In the genomic region with DNA sequence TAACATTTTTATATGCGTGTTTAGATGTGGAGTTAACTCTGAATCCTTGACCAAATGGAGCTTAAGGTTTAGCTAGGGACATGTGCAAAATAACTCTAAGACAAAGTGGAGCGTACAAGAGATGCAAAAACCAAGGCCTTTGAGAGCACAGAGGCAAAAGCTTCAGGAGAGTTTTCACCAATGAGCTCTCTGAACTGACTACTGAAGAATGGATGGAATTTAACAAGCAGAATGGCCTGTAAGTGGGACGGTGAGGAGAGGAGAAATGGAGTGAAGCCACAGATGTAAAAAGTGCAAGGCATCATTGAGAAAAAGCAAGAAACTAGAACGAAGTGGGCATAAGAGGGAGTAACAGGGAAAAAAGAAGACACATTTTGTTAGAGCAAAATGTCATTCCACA, we compare ENCODE assay signal across 28 cellular contexts.
"Had no signal": no experiment of that assay in that cellular context is flagged by ENCODE, and none has a peak within 500 bp of the region (broad histone marks: within the 10 kb centered on the region; RNA-seq: fewer than 3 reads in every experiment).

No MANE protein-coding gene starts in this region.

- H2AFZ ChIP-seq: parathyroid adenoma had no signal

- H3K9me3 ChIP-seq: ovary, psoas muscle, right lobe of liver, sigmoid colon, stomach, thoracic aorta, thyroid gland, transverse colon, upper lobe of right lung, uterus had no signal

- H3K79me2 ChIP-seq: parathyroid adenoma had no signal

- H3K4me1 ChIP-seq: parathyroid adenoma, psoas muscle, right lobe of liver, sigmoid colon, stomach, thyroid gland, transverse colon, upper lobe of right lung, uterus had no signal

- H3K27ac ChIP-seq: ovary, parathyroid adenoma, psoas muscle, right lobe of liver, sigmoid colon, stomach, thoracic aorta, thyroid gland, transverse colon, upper lobe of right lung, uterus had no signal

- H3K4me3 ChIP-seq: ovary, psoas muscle, right lobe of liver, sigmoid colon, stomach, thoracic aorta, thyroid gland, transverse colon, upper lobe of right lung, uterus had no signal

- H3K9me3 Mint-ChIP-seq: nephron progenitor cell; neural crest cell; stimulated activated naive B cell treated with anti-CD40 and anti-IgM and Interleukin-4, amounts not matched to agents 10 μg/mL and 1 μg/mL and 100 μg/mL, for 72 hours; type B pancreatic cell had no signal

- H3K27ac Mint-ChIP-seq: naive thymus-derived CD8-positive, alpha-beta T cell; natural killer cell treated with Interleukin-12 subunit alpha and Interleukin-12 subunit beta and Interleukin-15 and Interleukin-18, amount 100 ng/mL, for 72 hours; nephron progenitor cell; progenitor cell of endocrine pancreas; stimulated activated effector memory CD8-positive, alpha-beta T cell treated with anti-CD3 and anti-CD28 coated beads, Interleukin-12 subunit alpha, Interleukin-12 subunit beta, amount 100 ng/mL, for 72 hours; stimulated activated naive B cell treated with anti-CD40 and anti-IgM and Interleukin-4, amounts not matched to agents 10 μg/mL and 1 μg/mL and 100 μg/mL, for 72 hours; stimulated activated naive CD8-positive, alpha-beta T cell treated with anti-CD3 and anti-CD28 coated beads, Interleukin-15, Interleukin-2, amounts not matched to agents 100 ng/mL and 50 ng/mL, for 24 hours; type B pancreatic cell had no signal

- H3K36me3 ChIP-seq: ovary, right lobe of liver, sigmoid colon, stomach, thoracic aorta, thyroid gland, transverse colon, upper lobe of right lung, uterus had no signal

- H3K36me3 Mint-ChIP-seq: naive thymus-derived CD8-positive, alpha-beta T cell; natural killer cell treated with Interleukin-12 subunit alpha and Interleukin-12 subunit beta and Interleukin-15 and Interleukin-18, amount 100 ng/mL, for 72 hours; stimulated activated effector memory CD8-positive, alpha-beta T cell treated with anti-CD3 and anti-CD28 coated beads, Interleukin-12 subunit alpha, Interleukin-12 subunit beta, amount 100 ng/mL, for 72 hours; stimulated activated naive B cell treated with anti-CD40 and anti-IgM and Interleukin-4, amounts not matched to agents 10 μg/mL and 1 μg/mL and 100 μg/mL, for 72 hours; type B pancreatic cell had no signal

- H3K4me3 Mint-ChIP-seq: naive thymus-derived CD8-positive, alpha-beta T cell; natural killer cell treated with Interleukin-12 subunit alpha and Interleukin-12 subunit beta and Interleukin-15 and Interleukin-18, amount 100 ng/mL, for 72 hours; nephron progenitor cell; neural crest cell; stimulated activated effector memory CD8-positive, alpha-beta T cell treated with anti-CD3 and anti-CD28 coated beads, Interleukin-12 subunit alpha, Interleukin-12 subunit beta, amount 100 ng/mL, for 72 hours; stimulated activated naive B cell treated with anti-CD40 and anti-IgM and Interleukin-4, amounts not matched to agents 10 μg/mL and 1 μg/mL and 100 μg/mL, for 72 hours; stimulated activated naive CD8-positive, alpha-beta T cell treated with anti-CD3 and anti-CD28 coated beads, Interleukin-15, Interleukin-2, amounts not matched to agents 100 ng/mL and 50 ng/mL, for 24 hours; type B pancreatic cell had no signal

- DNase-seq: naive thymus-derived CD8-positive, alpha-beta T cell; nephron progenitor cell; occipital lobe; ovary; psoas muscle; right cardiac atrium; right lobe of liver; sigmoid colon; small intestine; stimulated activated CD4-positive, alpha-beta T cell treated with anti-CD3 and anti-CD28 coated beads, Interleukin-15, amount 100 ng/mL, for 24 hours; stimulated activated CD4-positive, alpha-beta T cell treated with anti-CD3 and anti-CD28 coated beads, Interleukin-2, amount 100 ng/mL, for 24 hours; stimulated activated CD4-positive, alpha-beta T cell treated with anti-CD3 and anti-CD28 coated beads, Interleukin-2, amount 100 ng/mL, for 48 hours; stimulated activated CD4-positive, alpha-beta T cell treated with anti-CD3 and anti-CD28 coated beads, Interleukin-4, amount 100 ng/mL, for 24 hours; stimulated activated naive B cell treated with anti-CD40 and anti-IgM and Interleukin-4, amounts not matched to agents 10 μg/mL and 1 μg/mL and 100 μg/mL, for 72 hours; stimulated activated naive CD4-positive, alpha-beta T cell treated with Interleukin-2 at 50 U/mL for 16 hours; stomach; thyroid gland; transverse colon; upper lobe of right lung; uterus had no signal

- H3K27me3 ChIP-seq: ovary, right lobe of liver, sigmoid colon, stomach, thyroid gland, transverse colon, upper lobe of right lung, uterus had no signal

- H3K4me1 Mint-ChIP-seq: naive thymus-derived CD8-positive, alpha-beta T cell; neural crest cell; stimulated activated effector memory CD8-positive, alpha-beta T cell treated with anti-CD3 and anti-CD28 coated beads, Interleukin-12 subunit alpha, Interleukin-12 subunit beta, amount 100 ng/mL, for 72 hours; stimulated activated naive B cell treated with anti-CD40 and anti-IgM and Interleukin-4, amounts not matched to agents 10 μg/mL and 1 μg/mL and 100 μg/mL, for 72 hours had no signal

- H3K9ac ChIP-seq: parathyroid adenoma had no signal

- FAIRE-seq: small intestine had no signal

- H3K27me3 Mint-ChIP-seq: naive thymus-derived CD8-positive, alpha-beta T cell; natural killer cell treated with Interleukin-12 subunit alpha and Interleukin-12 subunit beta and Interleukin-15 and Interleukin-18, amount 100 ng/mL, for 72 hours; stimulated activated naive B cell treated with anti-CD40 and anti-IgM and Interleukin-4, amounts not matched to agents 10 μg/mL and 1 μg/mL and 100 μg/mL, for 72 hours; stimulated activated naive CD8-positive, alpha-beta T cell treated with anti-CD3 and anti-CD28 coated beads, Interleukin-15, Interleukin-2, amounts not matched to agents 100 ng/mL and 50 ng/mL, for 24 hours had no signal

- ATAC-seq: naive thymus-derived CD8-positive, alpha-beta T cell; natural killer cell treated with Interleukin-12 subunit alpha and Interleukin-12 subunit beta and Interleukin-15 and Interleukin-18, amount 100 ng/mL, for 72 hours; psoas muscle; right cardiac atrium; right lobe of liver; stimulated activated effector memory CD8-positive, alpha-beta T cell treated with anti-CD3 and anti-CD28 coated beads, Interleukin-12 subunit alpha, Interleukin-12 subunit beta, amount 100 ng/mL, for 72 hours; stimulated activated naive B cell treated with anti-CD40 and anti-IgM and Interleukin-4, amounts not matched to agents 10 μg/mL and 1 μg/mL and 100 μg/mL, for 72 hours; upper lobe of right lung had no signal
